ENCODE assay signal across 17 cellular contexts in genomic region chr13:110643324-110643723, GRCh38.
"Had no signal": no experiment of that assay in that cellular context is flagged by ENCODE, and none has a peak within 500 bp of the region (broad histone marks: within the 10 kb centered on the region; RNA-seq: fewer than 3 reads in every experiment).

No MANE protein-coding gene starts in this region.

- DNase-seq: activated CD4-positive, alpha-beta T cell treated with anti-CD3 and anti-CD28 coated beads, Interleukin-2, amount 10 ng/mL, durations not matched to agents 24 days and 14 days; activated CD4-positive, CD25-positive, alpha-beta regulatory T cell; activated effector memory CD4-positive, alpha-beta T cell treated with Interleukin-2 at 50 U/mL for 16 hours; activated naive CD4-positive, alpha-beta T cell treated with anti-CD3 and anti-CD28 coated beads, Interleukin-2, amount 50 U/mL, for 16 hours; central memory CD4-positive, alpha-beta T cell; cortex of kidney; effector CD8-positive, alpha-beta T cell; foreskin fibroblast; glutamatergic neuron; hypothalamus; left ventricle myocardium superior; mesenchymal stem cell; natural killer cell; small intestine; stimulated activated CD4-positive, alpha-beta T cell treated with anti-CD3 and anti-CD28 coated beads, Interleukin-4, amount 100 ng/mL, for 4 hours; stimulated activated CD8-positive, alpha-beta memory T cell treated with anti-CD3 and anti-CD28 coated beads, Interleukin-4, amount 100 ng/mL, for 48 hours had no signal

- H3K4me3 Mint-ChIP-seq: activated CD4-positive, alpha-beta T cell treated with anti-CD3 and anti-CD28 coated beads, Interleukin-2, amount 10 ng/mL, durations not matched to agents 24 days and 14 days; natural killer cell; T-helper 2 cell treated with Interferon-gamma antibody and Interleukin-4, amounts not matched to agents 5 μg/mL and 100 μg/mL, for 36 hours had no signal

- H3K27me3 Mint-ChIP-seq: activated CD4-positive, alpha-beta T cell treated with anti-CD3 and anti-CD28 coated beads, Interleukin-2, amount 10 ng/mL, durations not matched to agents 24 days and 14 days had no signal

- ATAC-seq: left ventricle myocardium superior, natural killer cell had no signal

- H3K36me3 Mint-ChIP-seq: natural killer cell had no signal

- H3K27ac Mint-ChIP-seq: activated CD4-positive, alpha-beta T cell treated with anti-CD3 and anti-CD28 coated beads, Interleukin-2, amount 10 ng/mL, durations not matched to agents 24 days and 14 days; natural killer cell; T-helper 2 cell treated with Interferon-gamma antibody and Interleukin-4, amounts not matched to agents 5 μg/mL and 100 μg/mL, for 36 hours had no signal

- H3K9me3 Mint-ChIP-seq: activated CD4-positive, alpha-beta T cell treated with anti-CD3 and anti-CD28 coated beads, Interleukin-2, amount 10 ng/mL, durations not matched to agents 24 days and 14 days; natural killer cell; T-helper 2 cell treated with Interferon-gamma antibody and Interleukin-4, amounts not matched to agents 5 μg/mL and 100 μg/mL, for 36 hours had no signal

- H3K4me1 Mint-ChIP-seq: activated CD4-positive, alpha-beta T cell treated with anti-CD3 and anti-CD28 coated beads, Interleukin-2, amount 10 ng/mL, durations not matched to agents 24 days and 14 days; natural killer cell had no signal
